11 cellular contexts compared by ENCODE assay signal in genomic region chr13:28568286-28568685, GRCh38.
DNase-seq lines count a peak whose midpoint lies in the region; ATAC-seq, FAIRE-seq and TF ChIP-seq lines count a peak whose summit lies in the region.
"Had no signal": no experiment of that assay in that cellular context is flagged by ENCODE, and none has a peak within 500 bp of the region (broad histone marks: within the 10 kb centered on the region; RNA-seq: fewer than 3 reads in every experiment).

No MANE protein-coding gene starts in this region.

- TF ChIP-seq RAD21 in GM12878 (IDR thresholded peaks at IDR 0.05; ENCODE audit: insufficient read depth, low read depth, low read length): no peak

- no peaks in the 10 kb centered on the region for H3K36me3 Mint-ChIP-seq in neural crest cell (ENCODE audit: low read depth)
- no peaks in the 10 kb centered on the region for H3K36me3 Mint-ChIP-seq in activated naive CD8-positive, alpha-beta T cell treated with anti-CD3 and anti-CD28 coated beads for 36 hours

- no peak for TF ChIP-seq POLR2A in GM12878 (IDR thresholded peaks at IDR 0.05; ENCODE audit: low read depth, low read length)

- no peak for FAIRE-seq in GM12878 (lab: Jason Lieb, UNC)

- H3K27me3 ChIP-seq in GM12878 (replicated peaks in 1 of 2; ENCODE audit: control insufficient read depth in 2 of 2, insufficient read depth in 2 of 2, low read length in 1 of 2): no peaks in the 10 kb centered on the region
- H3K27me3 ChIP-seq: tibial nerve had no signal

- no peaks in the 10 kb centered on the region for H3K27me3 Mint-ChIP-seq in neural crest cell (ENCODE audit: low read depth)
- H3K27me3 Mint-ChIP-seq in activated naive CD8-positive, alpha-beta T cell treated with anti-CD3 and anti-CD28 coated beads for 36 hours: no peaks in the 10 kb centered on the region

- H3K4me2 ChIP-seq in GM12878 (ENCODE audit: control insufficient read depth, insufficient read depth): no peak overlapping the region

- no peak for TF ChIP-seq CTCF in GM12878 (IDR thresholded peaks at IDR 0.05 in 2 of 3, conservative IDR thresholded peaks at IDR 0.05 in 1 of 3; ENCODE audit: control insufficient read depth in 2 of 3, extremely low read depth in 1 of 3, insufficient read depth in 1 of 3, low read depth in 3 of 3, low read length in 3 of 3)
- TF ChIP-seq CTCF in neural crest cell (conservative IDR thresholded peaks at IDR 0.05): no peak

- H3K9me3 ChIP-seq in GM12878 (replicated peaks; ENCODE audit: control insufficient read depth, insufficient read depth, low read length): no peaks in the 10 kb centered on the region
- H3K9me3 ChIP-seq: tibial nerve had no signal

- in situ Hi-C loops in GM12878 (cut with MboI): no loop called here

- no peaks in the 10 kb centered on the region for H3K36me3 ChIP-seq in GM12878 (ENCODE audit: control insufficient read depth in 2 of 2, insufficient read depth in 2 of 2, low read length in 1 of 2)
- H3K36me3 ChIP-seq: tibial nerve had no signal

- peak overlapping the region; percentile 47 for H3K27ac Mint-ChIP-seq in neural crest cell (ENCODE audit: unreplicated experiment)
- no peak overlapping the region for H3K27ac Mint-ChIP-seq in activated naive CD8-positive, alpha-beta T cell treated with anti-CD3 and anti-CD28 coated beads for 36 hours

- H3K4me1 ChIP-seq in GM12878 (ENCODE audit: control insufficient read depth, insufficient read depth, low read length): no peaks in the 10 kb centered on the region; the same call in 1 of the 2 replicates
- H3K4me1 ChIP-seq: tibial nerve had no signal

- SMC1A ChIA-PET in GM12878 (lab: Charles Lee; ENCODE audit: uncharacterized antibody, unreplicated experiment): interaction anchor here (0.7 to 1.6 kb wide), 10 partner anchors 13 to 244 kb away, joined by 3 to 4 read pairs (median 3); no protein-coding TSS in a partner anchor

- no peak overlapping the region for H3K4me3 Mint-ChIP-seq in neural crest cell
- H3K4me3 Mint-ChIP-seq in activated naive CD8-positive, alpha-beta T cell treated with anti-CD3 and anti-CD28 coated beads for 36 hours: no peak overlapping the region
- H3K4me3 Mint-ChIP-seq: IgD-negative memory B cell had no signal

- H3K27ac ChIP-seq in GM12878 (ENCODE audit: control insufficient read depth, insufficient read depth): no peak overlapping the region
- H3K27ac ChIP-seq: tibial nerve had no signal

- CTCF ChIA-PET in GM12878 (lab: Yijun Ruan, JAX): interaction anchor here (1.1 to 1.2 kb wide), 2 partner anchors 68 to 228 kb away, joined by 4 to 5 read pairs; no protein-coding TSS in a partner anchor

- H4K20me1 ChIP-seq in GM12878 (ENCODE audit: control insufficient read depth, insufficient read depth): no peaks in the 10 kb centered on the region

- H2AFZ ChIP-seq in GM12878 (ENCODE audit: control insufficient read depth, low read depth, low read length): no peak overlapping the region

- H3K9ac ChIP-seq in GM12878 (ENCODE audit: control insufficient read depth, insufficient read depth, low read length): no peak overlapping the region

- BruUV-seq in GM12878 (replicated peaks; lab: Mats Ljungman, UMichigan): no TSS peak

- no peak for TF ChIP-seq EP300 in GM12878 (IDR thresholded peaks at IDR 0.05; ENCODE audit: borderline replicate concordance in 1 of 2, control insufficient read depth in 1 of 2, low read depth in 2 of 2, low read length in 2 of 2)

- H3K4me1 Mint-ChIP-seq in neural crest cell: no peaks in the 10 kb centered on the region
- H3K4me1 Mint-ChIP-seq in activated naive CD8-positive, alpha-beta T cell treated with anti-CD3 and anti-CD28 coated beads for 36 hours: no peaks in the 10 kb centered on the region

- H3K9me3 Mint-ChIP-seq in neural crest cell: no peaks in the 10 kb centered on the region
- no peaks in the 10 kb centered on the region for H3K9me3 Mint-ChIP-seq in activated naive CD8-positive, alpha-beta T cell treated with anti-CD3 and anti-CD28 coated beads for 36 hours

- no peaks in the 10 kb centered on the region for H3K79me2 ChIP-seq in GM12878 (ENCODE audit: control insufficient read depth, insufficient read depth, low read length)

- POLR2A ChIA-PET in GM12878 (lab: Charles Lee): interaction anchor here (0.9 kb wide), 1 partner anchor 29 kb away, joined by 3 read pairs; no protein-coding TSS in a partner anchor

- H3K4me3 ChIP-seq in GM12878: no peak overlapping the region
- H3K4me3 ChIP-seq: tibial nerve had no signal

- peak; percentile 49 for ATAC-seq in HG03354 (IDR thresholded peaks at IDR 0.05; ENCODE audit: poor library complexity, severe bottlenecking, unreplicated experiment)
- peak; percentile 49; the same call in 2 of the 3 replicates for ATAC-seq in GM12878

- intact Hi-C loops in GM12878 (cut with micrococcal nuclease; ENCODE audit: unreplicated experiment): no loop called here

- WGBS in GM12878 (ENCODE audit: insufficient coverage, insufficient replicate concordance, low lambda C conversion rate, missing lambda C conversion rate): 17% methylated on average over 3 of the region's 3 CpGs

- DNase-seq in GM03348 (ENCODE audit: low spot score) (peak; percentile 20), GM12878 (ENCODE audit: low read depth, low spot score) (no peak), neural crest cell (ENCODE audit: low read depth, low spot score) (no peak), NCI-H446 (lab: John Stamatoyannopoulos, UW) (no peak)
- DNase-seq in activated CD8-positive, alpha-beta memory T cell treated with anti-CD3 and anti-CD28 coated beads, Interleukin-2, amount 50 U/mL, for 48 hours: no peak
- no peak for DNase-seq in activated naive CD4-positive, alpha-beta T cell treated with Interleukin-2 at 50 U/mL for 16 hours
- no peak for DNase-seq in activated naive CD8-positive, alpha-beta T cell treated with anti-CD3 and anti-CD28 coated beads for 36 hours
- DNase-seq: activated CD4-positive, CD25-positive, alpha-beta regulatory T cell treated with anti-CD3 and anti-CD28 coated beads, Interleukin-2, amount 50 U/mL, for 72 hours had no signal

- RAD21 ChIA-PET in GM12878 (lab: Charles Lee; ENCODE audit: unreplicated experiment): interaction anchor here (0.6 to 1.2 kb wide), 5 partner anchors 12 to 245 kb away, joined by 3 to 4 read pairs (median 3); no protein-coding TSS in a partner anchor

TF ChIP-seq in GM12878, 131 proteins besides CTCF, POLR2A, EP300 and RAD21:
- no peak for TF ChIP-seq PAX5 (IDR thresholded peaks at IDR 0.05; ENCODE audit: borderline replicate concordance, low read depth, low read length)
- TF ChIP-seq TCF3 (IDR thresholded peaks at IDR 0.05; ENCODE audit: borderline replicate concordance, insufficient read depth, low read depth, low read length): 0 out of 2 replicates have a peak, but pooled peaks have one; percentile 51
